16 cellular contexts compared by ENCODE assay signal in the genomic region with DNA sequence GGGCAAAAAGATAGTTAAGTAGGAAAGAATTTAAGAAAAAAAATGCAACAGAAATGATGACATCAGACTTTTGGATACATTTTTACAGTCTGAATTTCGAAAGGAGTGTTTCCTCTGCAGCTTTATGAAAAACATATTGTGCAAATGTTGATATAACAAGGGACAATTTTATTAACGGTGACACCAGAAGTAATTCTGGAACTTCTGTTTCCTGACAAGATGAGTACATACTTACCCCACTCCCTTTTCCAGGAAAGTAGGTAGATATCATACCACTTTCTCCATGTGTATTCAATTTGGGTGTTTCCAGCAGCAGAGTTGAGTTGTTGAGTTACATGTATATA.
"Had no signal": no experiment of that assay in that cellular context is flagged by ENCODE, and none has a peak within 500 bp of the region (broad histone marks: within the 10 kb centered on the region; RNA-seq: fewer than 3 reads in every experiment).

No MANE protein-coding gene starts in this region.

- H3K4me2 ChIP-seq: hepatocyte had no signal

- H3K9me3 ChIP-seq: psoas muscle, right lobe of liver, suprapubic skin, thyroid gland had no signal

- ATAC-seq: psoas muscle; right lobe of liver; stimulated activated effector memory CD8-positive, alpha-beta T cell treated with anti-CD3 and anti-CD28 coated beads, Interleukin-12 subunit alpha, Interleukin-12 subunit beta, amount 100 ng/mL, for 72 hours; stimulated activated naive CD8-positive, alpha-beta T cell treated with anti-CD3 and anti-CD28 coated beads, Interleukin-15, Interleukin-2, amounts not matched to agents 100 U/mL and 50 U/mL, for 24 hours had no signal

- H3K27me3 ChIP-seq: hepatocyte, right lobe of liver, suprapubic skin, thyroid gland had no signal

- H3K27ac ChIP-seq: dorsolateral prefrontal cortex, hepatocyte, psoas muscle, right lobe of liver, suprapubic skin, thyroid gland had no signal

- H3K36me3 ChIP-seq: right lobe of liver, suprapubic skin, thyroid gland had no signal

- H3K4me1 ChIP-seq: psoas muscle, right lobe of liver, suprapubic skin, thyroid gland had no signal

- DNase-seq: cortex of kidney; dorsolateral prefrontal cortex; effector CD8-positive, alpha-beta T cell; mesendoderm; naive B cell; nephron progenitor cell; psoas muscle; retina; right lobe of liver; stimulated activated CD4-positive, alpha-beta T cell treated with anti-CD3 and anti-CD28 coated beads, Interleukin-4, amount 100 ng/mL, for 1 hour; stimulated activated CD8-positive, alpha-beta memory T cell treated with anti-CD3 and anti-CD28 coated beads, Interleukin-4, amount 100 ng/mL, for 48 hours; stimulated activated naive CD8-positive, alpha-beta T cell treated with anti-CD3 and anti-CD28 coated beads, Interleukin-15, Interleukin-2, amounts not matched to agents 100 U/mL and 50 U/mL, for 24 hours; thyroid gland had no signal

- H3K4me3 ChIP-seq: dorsolateral prefrontal cortex, hepatocyte, psoas muscle, right lobe of liver, suprapubic skin, thyroid gland had no signal

- H2AFZ ChIP-seq: hepatocyte had no signal
